Comparison of ENCODE assay signal across 25 cellular contexts in the genomic region with DNA sequence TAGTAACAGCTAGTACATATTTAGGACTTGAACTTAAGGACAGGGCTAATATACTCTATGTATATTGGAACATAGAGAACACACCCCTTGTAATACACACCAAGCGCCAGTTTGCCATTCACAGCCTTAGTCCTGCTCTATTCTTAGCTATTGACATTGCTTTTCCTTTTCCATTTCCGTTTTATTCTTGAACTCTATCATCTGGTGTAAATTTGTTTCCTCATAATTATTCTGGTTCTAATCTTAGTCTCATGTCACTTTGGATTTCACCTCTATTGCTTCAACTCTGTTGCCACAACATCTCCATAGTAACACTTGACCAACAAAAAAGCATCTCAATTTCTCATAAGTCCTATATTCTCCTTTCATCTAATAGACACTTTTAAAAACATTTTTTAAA.
DNase-seq lines count a peak whose midpoint lies in the region; ATAC-seq, FAIRE-seq and TF ChIP-seq lines count a peak whose summit lies in the region.
"Had no signal": no experiment of that assay in that cellular context is flagged by ENCODE, and none has a peak within 500 bp of the region (broad histone marks: within the 10 kb centered on the region; RNA-seq: fewer than 3 reads in every experiment).

No MANE protein-coding gene starts in this region.

- no peaks in the 10 kb centered on the region for H3K27me3 ChIP-seq in BLaER1
- peaks cover 0 to 6% of the 10 kb centered on the region in 2 experiments; a peak in 1 of 5 replicates for H3K27me3 ChIP-seq in K562 (ENCODE audit: control insufficient read depth in 2 of 2, insufficient read depth in 2 of 2, low read length in 2 of 2)
- no peaks in the 10 kb centered on the region for H3K27me3 ChIP-seq in tibial artery
- no peaks in the 10 kb centered on the region; the same call in 1 of the 2 replicates for H3K27me3 ChIP-seq in H9 (ENCODE audit: insufficient read depth, low read length)
- H3K27me3 ChIP-seq: SJCRH30 had no signal

- H3K23ac ChIP-seq in H9 (ENCODE audit: insufficient read length, low read depth, low read length): no peak overlapping the region

- no peak overlapping the region for H3K14ac ChIP-seq in H9 (ENCODE audit: insufficient read depth, low read length)

- H3T11ph ChIP-seq in H9 (ENCODE audit: low read length): no peak overlapping the region

- H3K56ac ChIP-seq in H9 (ENCODE audit: insufficient read length, low read depth, low read length): no peak overlapping the region

- H3K27ac Mint-ChIP-seq in H9: no peak overlapping the region
- H3K27ac Mint-ChIP-seq: CD4-positive, alpha-beta memory T cell had no signal

- DNase-seq in K562 (ENCODE audit: extremely low read depth in 1 of 4, low spot score in 3 of 4): no peak
- DNase-seq in fibroblast of gingiva (ENCODE audit: low read depth): peak; percentile 66
- DNase-seq in tibial artery: no peak
- no peak for DNase-seq in H9
- DNase-seq: AML-193; C1 segment of cervical spinal cord; CD4-positive, alpha-beta memory T cell; COR-L47; DMS53; Karpas-422; NCI-H1092; NCI-H1417 treated with DMSO at 0.1 percent for 48 hours; NCI-H1694 treated with DMSO at 0.1 percent for 48 hours; NCI-H2081; NCI-H2227 treated with DMSO at 0.1 percent for 48 hours; NCI-H510A treated with DMSO at 0.1 percent for 48 hours; NCI-H774; PC-3; SJCRH30 had no signal

- no peak for TF ChIP-seq EP300 in K562 (IDR thresholded peaks at IDR 0.05; ENCODE audit: low read length)

- no peak for FAIRE-seq in K562 (lab: Jason Lieb, UNC)
- FAIRE-seq: H54 had no signal

- no peak overlapping the region for H4K8ac ChIP-seq in H9 (replicated peaks; ENCODE audit: insufficient read length, low read depth, low read length)

- BruUV-seq in K562 (replicated peaks; lab: Mats Ljungman, UMichigan): no TSS peak

- H3K9ac ChIP-seq in BLaER1 (no peak overlapping the region), K562 (ENCODE audit: insufficient read depth in 1 of 2, low read depth in 2 of 2, low read length in 2 of 2) (no peak overlapping the region), H9 (ENCODE audit: extremely low read depth, insufficient read length, low read length) (no peak overlapping the region)

- intact Hi-C loops in K562 (cut with micrococcal nuclease): no loop called here
- intact Hi-C loops in tibial artery (cut with DNase I; ENCODE audit: low total_unique reads): no loop called here

- peaks cover 0 to 10% (median 7%) of the 10 kb centered on the region in 3 experiments; a peak in 6 of 7 replicates for H3K36me3 Mint-ChIP-seq in H9 (ENCODE audit: insufficient read depth in 1 of 3, low read depth in 3 of 3)
- H3K36me3 Mint-ChIP-seq: CD4-positive, alpha-beta memory T cell had no signal

- H3K79me1 ChIP-seq in H9 (ENCODE audit: insufficient read depth, low read depth, low read length, poor library complexity, severe bottlenecking): no peaks in the 10 kb centered on the region

- 5% methylated on average over 2 of the region's 2 CpGs for WGBS in K562 (ENCODE audit: insufficient coverage, low coverage, missing lambda C conversion rate)
- no CpG with 5 or more reads among the region's 2 CpGs for WGBS in H9 (ENCODE audit: extremely low coverage, insufficient read length, low lambda C conversion rate)

- peaks cover 20 to 22% of the 10 kb centered on the region in 2 experiments for H3K4me1 Mint-ChIP-seq in H9
- H3K4me1 Mint-ChIP-seq: CD4-positive, alpha-beta memory T cell had no signal

- H3K9me3 Mint-ChIP-seq in H9: peaks cover 8 to 18% of the 10 kb centered on the region in 2 experiments; a peak in 4 of 5 replicates

- H3K4me1 ChIP-seq in BLaER1 (peaks cover 14% of the 10 kb centered on the region), K562 (replicated peaks in 1 of 2; ENCODE audit: control insufficient read depth in 2 of 2, insufficient read depth in 2 of 2, low read length in 2 of 2) (no peaks in the 10 kb centered on the region), tibial artery (peaks cover 0 to 15% (median 4%) of the 10 kb centered on the region in 4 donors), H9 (ENCODE audit: insufficient read depth, low read length) (no peaks in the 10 kb centered on the region)
- H3K4me1 ChIP-seq: SJCRH30 had no signal

- no peak overlapping the region for H3K18ac ChIP-seq in H9 (ENCODE audit: insufficient read length, low read depth, low read length)

- no peak overlapping the region for H4K91ac ChIP-seq in H9 (ENCODE audit: insufficient read length, low read depth, low read length)

- peak overlapping the region; percentile 20 for H3K4me2 ChIP-seq in BLaER1
- H3K4me2 ChIP-seq in K562 (ENCODE audit: insufficient read depth, low read length): no peak overlapping the region
- no peak overlapping the region for H3K4me2 ChIP-seq in H9 (ENCODE audit: insufficient read depth, insufficient read length, low read length)

- no peaks in the 10 kb centered on the region for H3K23me2 ChIP-seq in H9 (ENCODE audit: insufficient read length, low read depth, low read length, poor library complexity, severe bottlenecking)

- H4K5ac ChIP-seq in H9 (ENCODE audit: insufficient read length, low read depth, low read length): no peak overlapping the region

- TF ChIP-seq RAD21 in K562 (CRISPR knock-in tag; conservative IDR thresholded peaks at IDR 0.05 in 1 of 2, IDR thresholded peaks at IDR 0.05 in 1 of 2): no peak

- no peaks in the 10 kb centered on the region for H3K9me1 ChIP-seq in K562 (ENCODE audit: control insufficient read depth, insufficient read depth, low read length)

- no peak overlapping the region for H3K27ac ChIP-seq in BLaER1
- no peak overlapping the region for H3K27ac ChIP-seq in K562 (ENCODE audit: extremely low read depth, low read depth, low read length)
- H3K27ac ChIP-seq in tibial artery: peak overlapping the region; percentile 44 to 50
- no peak overlapping the region for H3K27ac ChIP-seq in H9 (ENCODE audit: insufficient read length, low read depth, low read length)
- H3K27ac ChIP-seq: SJCRH30 had no signal

- H3K36me3 ChIP-seq in BLaER1 (no peaks in the 10 kb centered on the region), K562 (ENCODE audit: control insufficient read depth, insufficient read depth, low read length) (no peaks in the 10 kb centered on the region), tibial artery (no peaks in the 10 kb centered on the region)
- H3K36me3 ChIP-seq: SJCRH30 had no signal

- POLR2A ChIA-PET in K562 (lab: Yijun Ruan, JAX): interaction anchor here (0.6 to 1.0 kb wide), 3 partner anchors 9 to 290 kb away, joined by 3 read pairs; no protein-coding TSS in a partner anchor

- no peak for ATAC-seq in K562
- no peak for ATAC-seq in GM19467 (IDR thresholded peaks at IDR 0.05; ENCODE audit: unreplicated experiment)
- ATAC-seq in HG02610 (IDR thresholded peaks at IDR 0.05; ENCODE audit: unreplicated experiment): no peak
- ATAC-seq: PC-3, Right ventricle myocardium inferior, SK-N-SH treated with all-trans-retinoic acid at 6 μM for 48 hours had no signal

- peaks cover 13% of the 10 kb centered on the region for H3K9me3 ChIP-seq in BLaER1
- H3K9me3 ChIP-seq in K562 (replicated peaks; ENCODE audit: control insufficient read depth, insufficient read depth, low read depth, low read length): no peaks in the 10 kb centered on the region
- no peaks in the 10 kb centered on the region for H3K9me3 ChIP-seq in tibial artery
- H3K9me3 ChIP-seq in H9 (ENCODE audit: control insufficient read depth, low read depth, low read length): no peaks in the 10 kb centered on the region
- H3K9me3 ChIP-seq: SJCRH30 had no signal

- H3K4me3 ChIP-seq in BLaER1 (no peak overlapping the region), K562 (no peak overlapping the region), tibial artery (no peak overlapping the region)
- H3K4me3 ChIP-seq: SJCRH30 had no signal

- H2AFZ ChIP-seq in K562 (ENCODE audit: low read depth, low read length): no peak overlapping the region
- no peak overlapping the region for H2AFZ ChIP-seq in H9 (ENCODE audit: low read length)

- no peak overlapping the region for H2BK15ac ChIP-seq in H9 (ENCODE audit: low read depth, low read length)

- no peak overlapping the region for H2BK12ac ChIP-seq in H9 (ENCODE audit: insufficient read length, low read depth, low read length)

- CTCF ChIA-PET in K562 (lab: Yijun Ruan, JAX; ENCODE audit: low intra/inter-chr PET ratio): no interaction called here

- no peak overlapping the region for H2AK5ac ChIP-seq in H9 (ENCODE audit: insufficient read length, low read length)

- TF ChIP-seq CTCF in K562 (IDR thresholded peaks at IDR 0.05 in 2 of 3, conservative IDR thresholded peaks at IDR 0.05 in 1 of 3; ENCODE audit: insufficient read depth in 2 of 3, low read depth in 1 of 3, low read length in 3 of 3) (no peak), tibial artery (IDR thresholded peaks at IDR 0.05) (no peak), H9 (conservative IDR thresholded peaks at IDR 0.05) (no peak)

- no peak overlapping the region for H2BK20ac ChIP-seq in H9 (ENCODE audit: low read depth, low read length, poor library complexity, severe bottlenecking)

- no peak overlapping the region for H3K4ac ChIP-seq in H9 (ENCODE audit: low read depth, low read length)

- in situ Hi-C loops in K562 (cut with MboI): no loop called here

- no peaks in the 10 kb centered on the region for H4K20me1 ChIP-seq in BLaER1
- H4K20me1 ChIP-seq in K562 (replicated peaks; ENCODE audit: control insufficient read depth, insufficient read depth, low read length): no peaks in the 10 kb centered on the region
- no peaks in the 10 kb centered on the region for H4K20me1 ChIP-seq in H9 (ENCODE audit: control insufficient read depth, insufficient read depth, insufficient read length)

- H3K27me3 Mint-ChIP-seq in H9 (ENCODE audit: low read depth): peaks cover 1% of the 10 kb centered on the region; the same call in 1 of the 2 replicates
- H3K27me3 Mint-ChIP-seq: CD4-positive, alpha-beta memory T cell had no signal

- no peak overlapping the region for H2BK120ac ChIP-seq in H9 (ENCODE audit: low read depth, low read length, poor library complexity, severe bottlenecking)

- no peak for TF ChIP-seq POLR2A in K562 (conservative IDR thresholded peaks at IDR 0.05)

- H2BK5ac ChIP-seq in H9 (ENCODE audit: insufficient read length, low read length): no peak overlapping the region

- H3K79me2 ChIP-seq in K562 (ENCODE audit: control insufficient read depth, insufficient read depth, low read length) (no peaks in the 10 kb centered on the region), H9 (ENCODE audit: insufficient read depth, low read length) (no peaks in the 10 kb centered on the region)

- no peak overlapping the region for H3K4me3 Mint-ChIP-seq in H9
- H3K4me3 Mint-ChIP-seq: CD4-positive, alpha-beta memory T cell had no signal

TF ChIP-seq in K562, 482 proteins besides CTCF, POLR2A, EP300 and RAD21:
- TF ChIP-seq MBD2 (IDR thresholded peaks at IDR 0.05; ENCODE audit: borderline replicate concordance, low read depth) (no peak), FOXJ2 (tag; IDR thresholded peaks at IDR 0.05) (peak; percentile 79), CEBPG (CRISPR knock-in tag; IDR thresholded peaks at IDR 0.05) (no peak), CEBPG (tag; conservative IDR thresholded peaks at IDR 0.05 in 1 of 2, IDR thresholded peaks at IDR 0.05 in 1 of 2) (peak in 1 of 2 experiments; percentile 76; a peak in 2 of 4 replicates)

Comparison
In these comparisons a context has a peak if more than half of its experiments do, and no peak if none do; other contexts are left out.
1. H3K27ac ChIP-seq: peak in tibial artery (2 of 2); none in BLaER1 (single experiment), K562 (single experiment) and H9 (single experiment).